1 cellular context compared by ENCODE assay signal in the genomic region with DNA sequence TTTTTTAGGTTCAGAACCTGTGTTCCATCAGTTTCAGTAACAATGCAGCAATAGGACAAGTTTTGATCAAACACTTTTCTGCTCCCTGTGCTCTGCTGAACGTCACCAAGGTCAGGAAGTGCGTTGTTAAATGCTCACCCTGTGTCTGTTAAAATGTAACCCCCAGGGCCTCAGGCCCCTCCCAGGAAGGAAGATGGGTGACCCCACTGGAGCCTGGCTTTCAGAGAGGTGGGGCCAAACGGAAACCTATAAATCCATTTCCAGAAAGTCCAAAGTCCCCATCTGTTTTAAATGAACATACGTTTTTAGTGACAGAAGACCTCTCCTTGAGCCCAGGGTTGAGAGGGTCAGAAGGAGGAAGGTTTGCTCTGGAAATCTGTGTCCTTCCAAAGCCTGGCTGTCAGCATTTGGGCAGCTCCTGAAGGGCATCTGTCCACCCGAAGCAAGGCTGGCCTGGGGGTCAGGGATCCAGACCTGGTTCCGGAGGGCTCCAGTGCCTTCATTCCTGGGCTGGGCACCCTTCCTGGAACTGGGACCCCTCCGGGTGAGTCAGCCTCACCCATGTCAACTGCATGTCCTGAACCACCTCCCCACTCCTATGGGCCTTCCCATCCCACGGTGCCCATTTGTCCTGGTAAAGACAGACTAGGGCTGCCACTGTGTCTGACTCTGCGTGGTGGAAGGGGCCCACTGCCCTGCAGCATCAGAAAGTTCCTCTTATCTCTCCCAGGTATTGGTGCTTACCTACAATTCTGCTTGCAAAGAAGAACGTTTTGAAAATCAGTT.
TF ChIP-seq lines count a peak whose summit lies in the region.

No MANE protein-coding gene starts in this region.

TF ChIP-seq in HepG2, 621 proteins besides CTCF, POLR2A, EP300 and RAD21 (continued from another document and continues in another):
- TF ChIP-seq SMYD3 (CRISPR knock-in tag; IDR thresholded peaks at IDR 0.05): 0 out of 2 replicates have a peak, but pooled peaks have one; percentile 53
- TF ChIP-seq, protein P1, sequence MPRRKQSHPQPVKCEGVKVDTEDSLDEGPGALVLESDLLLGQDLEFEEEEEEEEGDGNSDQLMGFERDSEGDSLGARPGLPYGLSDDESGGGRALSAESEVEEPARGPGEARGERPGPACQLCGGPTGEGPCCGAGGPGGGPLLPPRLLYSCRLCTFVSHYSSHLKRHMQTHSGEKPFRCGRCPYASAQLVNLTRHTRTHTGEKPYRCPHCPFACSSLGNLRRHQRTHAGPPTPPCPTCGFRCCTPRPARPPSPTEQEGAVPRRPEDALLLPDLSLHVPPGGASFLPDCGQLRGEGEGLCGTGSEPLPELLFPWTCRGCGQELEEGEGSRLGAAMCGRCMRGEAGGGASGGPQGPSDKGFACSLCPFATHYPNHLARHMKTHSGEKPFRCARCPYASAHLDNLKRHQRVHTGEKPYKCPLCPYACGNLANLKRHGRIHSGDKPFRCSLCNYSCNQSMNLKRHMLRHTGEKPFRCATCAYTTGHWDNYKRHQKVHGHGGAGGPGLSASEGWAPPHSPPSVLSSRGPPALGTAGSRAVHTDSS (CRISPR knock-in tag; conservative IDR thresholded peaks at IDR 0.05): no peak
- TF ChIP-seq ZNF670 (CRISPR knock-in tag; IDR thresholded peaks at IDR 0.05; ENCODE audit: borderline replicate concordance): no peak
- TF ChIP-seq MAFG (CRISPR knock-in tag; IDR thresholded peaks at IDR 0.05): no peak
- TF ChIP-seq, protein P2, sequence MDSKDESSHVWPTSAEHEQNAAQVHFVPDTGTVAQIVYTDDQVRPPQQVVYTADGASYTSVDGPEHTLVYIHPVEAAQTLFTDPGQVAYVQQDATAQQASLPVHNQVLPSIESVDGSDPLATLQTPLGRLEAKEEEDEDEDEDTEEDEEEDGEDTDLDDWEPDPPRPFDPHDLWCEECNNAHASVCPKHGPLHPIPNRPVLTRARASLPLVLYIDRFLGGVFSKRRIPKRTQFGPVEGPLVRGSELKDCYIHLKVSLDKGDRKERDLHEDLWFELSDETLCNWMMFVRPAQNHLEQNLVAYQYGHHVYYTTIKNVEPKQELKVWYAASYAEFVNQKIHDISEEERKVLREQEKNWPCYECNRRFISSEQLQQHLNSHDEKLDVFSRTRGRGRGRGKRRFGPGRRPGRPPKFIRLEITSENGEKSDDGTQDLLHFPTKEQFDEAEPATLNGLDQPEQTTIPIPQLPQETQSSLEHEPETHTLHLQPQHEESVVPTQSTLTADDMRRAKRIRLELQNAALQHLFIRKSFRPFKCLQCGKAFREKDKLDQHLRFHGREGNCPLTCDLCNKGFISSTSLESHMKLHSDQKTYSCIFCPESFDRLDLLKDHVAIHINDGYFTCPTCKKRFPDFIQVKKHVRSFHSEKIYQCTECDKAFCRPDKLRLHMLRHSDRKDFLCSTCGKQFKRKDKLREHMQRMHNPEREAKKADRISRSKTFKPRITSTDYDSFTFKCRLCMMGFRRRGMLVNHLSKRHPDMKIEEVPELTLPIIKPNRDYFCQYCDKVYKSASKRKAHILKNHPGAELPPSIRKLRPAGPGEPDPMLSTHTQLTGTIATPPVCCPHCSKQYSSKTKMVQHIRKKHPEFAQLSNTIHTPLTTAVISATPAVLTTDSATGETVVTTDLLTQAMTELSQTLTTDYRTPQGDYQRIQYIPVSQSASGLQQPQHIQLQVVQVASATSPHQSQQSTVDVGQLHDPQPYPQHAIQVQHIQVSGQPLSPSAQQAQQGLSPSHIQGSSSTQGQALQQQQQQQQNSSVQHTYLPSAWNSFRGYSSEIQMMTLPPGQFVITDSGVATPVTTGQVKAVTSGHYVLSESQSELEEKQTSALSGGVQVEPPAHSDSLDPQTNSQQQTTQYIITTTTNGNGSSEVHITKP (CRISPR knock-in tag; IDR thresholded peaks at IDR 0.05; ENCODE audit: low read depth): peak; percentile 82
- TF ChIP-seq RNF219 (CRISPR knock-in tag; IDR thresholded peaks at IDR 0.05): no peak
- no peak for TF ChIP-seq U2AF2 (IDR thresholded peaks at IDR 0.05; ENCODE audit: low read depth, low read length)
- no peak for TF ChIP-seq ZNF547 (CRISPR knock-in tag; IDR thresholded peaks at IDR 0.05)
- TF ChIP-seq ZNF530 (CRISPR knock-in tag; IDR thresholded peaks at IDR 0.05; ENCODE audit: low read depth): no peak
- TF ChIP-seq ZNF7 (CRISPR knock-in tag; IDR thresholded peaks at IDR 0.05): no peak
- TF ChIP-seq ZNF720 (CRISPR knock-in tag; IDR thresholded peaks at IDR 0.05): no peak
- TF ChIP-seq PRPF4 (IDR thresholded peaks at IDR 0.05; ENCODE audit: low read depth, low read length, poor library complexity, severe bottlenecking): no peak
- TF ChIP-seq ZNF766 (CRISPR knock-in tag; IDR thresholded peaks at IDR 0.05; ENCODE audit: borderline replicate concordance): no peak
- TF ChIP-seq ZNF724P (CRISPR knock-in tag; IDR thresholded peaks at IDR 0.05; ENCODE audit: borderline replicate concordance): 0 out of 2 replicates have a peak, but pooled peaks have one; percentile 27
- no peak for TF ChIP-seq ZSCAN20 (CRISPR knock-in tag; IDR thresholded peaks at IDR 0.05; ENCODE audit: borderline replicate concordance)
- no peak for TF ChIP-seq THYN1 (CRISPR knock-in tag; IDR thresholded peaks at IDR 0.05; ENCODE audit: borderline replicate concordance, low read depth)
- TF ChIP-seq ZNF207 (IDR thresholded peaks at IDR 0.05; ENCODE audit: borderline replicate concordance): no peak
- TF ChIP-seq ZNF337 (CRISPR knock-in tag; IDR thresholded peaks at IDR 0.05; ENCODE audit: borderline replicate concordance, low read depth): no peak
- TF ChIP-seq, protein P3, sequence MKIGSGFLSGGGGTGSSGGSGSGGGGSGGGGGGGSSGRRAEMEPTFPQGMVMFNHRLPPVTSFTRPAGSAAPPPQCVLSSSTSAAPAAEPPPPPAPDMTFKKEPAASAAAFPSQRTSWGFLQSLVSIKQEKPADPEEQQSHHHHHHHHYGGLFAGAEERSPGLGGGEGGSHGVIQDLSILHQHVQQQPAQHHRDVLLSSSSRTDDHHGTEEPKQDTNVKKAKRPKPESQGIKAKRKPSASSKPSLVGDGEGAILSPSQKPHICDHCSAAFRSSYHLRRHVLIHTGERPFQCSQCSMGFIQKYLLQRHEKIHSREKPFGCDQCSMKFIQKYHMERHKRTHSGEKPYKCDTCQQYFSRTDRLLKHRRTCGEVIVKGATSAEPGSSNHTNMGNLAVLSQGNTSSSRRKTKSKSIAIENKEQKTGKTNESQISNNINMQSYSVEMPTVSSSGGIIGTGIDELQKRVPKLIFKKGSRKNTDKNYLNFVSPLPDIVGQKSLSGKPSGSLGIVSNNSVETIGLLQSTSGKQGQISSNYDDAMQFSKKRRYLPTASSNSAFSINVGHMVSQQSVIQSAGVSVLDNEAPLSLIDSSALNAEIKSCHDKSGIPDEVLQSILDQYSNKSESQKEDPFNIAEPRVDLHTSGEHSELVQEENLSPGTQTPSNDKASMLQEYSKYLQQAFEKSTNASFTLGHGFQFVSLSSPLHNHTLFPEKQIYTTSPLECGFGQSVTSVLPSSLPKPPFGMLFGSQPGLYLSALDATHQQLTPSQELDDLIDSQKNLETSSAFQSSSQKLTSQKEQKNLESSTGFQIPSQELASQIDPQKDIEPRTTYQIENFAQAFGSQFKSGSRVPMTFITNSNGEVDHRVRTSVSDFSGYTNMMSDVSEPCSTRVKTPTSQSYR (CRISPR knock-in tag; IDR thresholded peaks at IDR 0.05; ENCODE audit: borderline replicate concordance): no peak
- TF ChIP-seq RAD51 (IDR thresholded peaks at IDR 0.05; ENCODE audit: borderline replicate concordance): no peak
- no peak for TF ChIP-seq HMG20A (CRISPR knock-in tag; IDR thresholded peaks at IDR 0.05; ENCODE audit: borderline replicate concordance)
- 0 out of 2 replicates have a peak, but pooled peaks have one; percentile 41 for TF ChIP-seq NFIC (IDR thresholded peaks at IDR 0.05; ENCODE audit: low read length)
- TF ChIP-seq ZNF230 (CRISPR knock-in tag; IDR thresholded peaks at IDR 0.05): peak; percentile 85; the same call in 1 of the 2 replicates
- no peak for TF ChIP-seq PCBP2 (optimal IDR thresholded peaks at IDR 0.05; ENCODE audit: low read depth, low read length, poor library complexity, severe bottlenecking)
- no peak for TF ChIP-seq AHR (CRISPR knock-in tag; IDR thresholded peaks at IDR 0.05)
- no peak for TF ChIP-seq ZNF597 (CRISPR knock-in tag; IDR thresholded peaks at IDR 0.05)
- TF ChIP-seq ZNF839 (CRISPR knock-in tag; IDR thresholded peaks at IDR 0.05; ENCODE audit: borderline replicate concordance): no peak
- TF ChIP-seq REXO4 (CRISPR knock-in tag; IDR thresholded peaks at IDR 0.05; ENCODE audit: borderline replicate concordance): no peak
- no peak for TF ChIP-seq IKZF4 (CRISPR knock-in tag; IDR thresholded peaks at IDR 0.05; ENCODE audit: borderline replicate concordance, low read depth, not compliant biosample characterization)
- no peak for TF ChIP-seq GPN1 (CRISPR knock-in tag; IDR thresholded peaks at IDR 0.05; ENCODE audit: borderline replicate concordance)
- peak; percentile 17; the same call in 1 of the 2 replicates for TF ChIP-seq ZNF331 (CRISPR knock-in tag; IDR thresholded peaks at IDR 0.05)
- TF ChIP-seq SMAD3 (CRISPR knock-in tag; IDR thresholded peaks at IDR 0.05): peak; percentile 33; the same call in 1 of the 2 replicates
- TF ChIP-seq, protein P4, sequence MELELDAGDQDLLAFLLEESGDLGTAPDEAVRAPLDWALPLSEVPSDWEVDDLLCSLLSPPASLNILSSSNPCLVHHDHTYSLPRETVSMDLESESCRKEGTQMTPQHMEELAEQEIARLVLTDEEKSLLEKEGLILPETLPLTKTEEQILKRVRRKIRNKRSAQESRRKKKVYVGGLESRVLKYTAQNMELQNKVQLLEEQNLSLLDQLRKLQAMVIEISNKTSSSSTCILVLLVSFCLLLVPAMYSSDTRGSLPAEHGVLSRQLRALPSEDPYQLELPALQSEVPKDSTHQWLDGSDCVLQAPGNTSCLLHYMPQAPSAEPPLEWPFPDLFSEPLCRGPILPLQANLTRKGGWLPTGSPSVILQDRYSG (CRISPR knock-in tag; IDR thresholded peaks at IDR 0.05): no peak
- TF ChIP-seq ZFP36 (IDR thresholded peaks at IDR 0.05; ENCODE audit: borderline replicate concordance, low read depth, low read length, partially characterized antibody): no peak
- TF ChIP-seq ZNF879 (CRISPR knock-in tag; IDR thresholded peaks at IDR 0.05): peak; percentile 72; the same call in 1 of the 2 replicates
- TF ChIP-seq KDM6A (CRISPR knock-in tag; IDR thresholded peaks at IDR 0.05; ENCODE audit: low read depth): 0 out of 2 replicates have a peak, but pooled peaks have one; percentile 23
- TF ChIP-seq, protein P5, sequence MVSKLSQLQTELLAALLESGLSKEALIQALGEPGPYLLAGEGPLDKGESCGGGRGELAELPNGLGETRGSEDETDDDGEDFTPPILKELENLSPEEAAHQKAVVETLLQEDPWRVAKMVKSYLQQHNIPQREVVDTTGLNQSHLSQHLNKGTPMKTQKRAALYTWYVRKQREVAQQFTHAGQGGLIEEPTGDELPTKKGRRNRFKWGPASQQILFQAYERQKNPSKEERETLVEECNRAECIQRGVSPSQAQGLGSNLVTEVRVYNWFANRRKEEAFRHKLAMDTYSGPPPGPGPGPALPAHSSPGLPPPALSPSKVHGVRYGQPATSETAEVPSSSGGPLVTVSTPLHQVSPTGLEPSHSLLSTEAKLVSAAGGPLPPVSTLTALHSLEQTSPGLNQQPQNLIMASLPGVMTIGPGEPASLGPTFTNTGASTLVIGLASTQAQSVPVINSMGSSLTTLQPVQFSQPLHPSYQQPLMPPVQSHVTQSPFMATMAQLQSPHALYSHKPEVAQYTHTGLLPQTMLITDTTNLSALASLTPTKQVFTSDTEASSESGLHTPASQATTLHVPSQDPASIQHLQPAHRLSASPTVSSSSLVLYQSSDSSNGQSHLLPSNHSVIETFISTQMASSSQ (IDR thresholded peaks at IDR 0.05; ENCODE audit: low read depth): peak; percentile 89
- TF ChIP-seq, protein P5 (CRISPR knock-in tag; IDR thresholded peaks at IDR 0.05; ENCODE audit: borderline replicate concordance): peak; percentile 92
